12 cellular contexts compared by ENCODE assay signal in genomic region chr10:106957825-106958581, GRCh38.
DNase-seq lines count a peak whose midpoint lies in the region; ATAC-seq and TF ChIP-seq lines count a peak whose summit lies in the region.
"Had no signal": no experiment of that assay in that cellular context is flagged by ENCODE, and none has a peak within 500 bp of the region (broad histone marks: within the 10 kb centered on the region; RNA-seq: fewer than 3 reads in every experiment).

No MANE protein-coding gene starts in this region.

- no peak for TF ChIP-seq CTCF in GM13977 (IDR thresholded peaks at IDR 0.05; ENCODE audit: extremely low read depth, insufficient read depth, missing control alignments)
- no peak for TF ChIP-seq CTCF in heart right ventricle (IDR thresholded peaks at IDR 0.05)

- H3K27me3 Mint-ChIP-seq in activated CD4-positive, alpha-beta memory T cell treated with anti-CD3 and anti-CD28 coated beads for 36 hours: no peaks in the 10 kb centered on the region
- H3K27me3 Mint-ChIP-seq: CD4-positive, CD25-positive, alpha-beta regulatory T cell had no signal

- ATAC-seq in GM21528 (IDR thresholded peaks at IDR 0.05; ENCODE audit: low FRiP score, unreplicated experiment): peak; percentile 41
- peak; percentile 68 for ATAC-seq in HG03442 (IDR thresholded peaks at IDR 0.05; ENCODE audit: unreplicated experiment)
- ATAC-seq in heart right ventricle: peak in 5 of 8 donors; percentile 27 to 67 (median 44)
- ATAC-seq: activated CD8-positive, alpha-beta T cell treated with anti-CD3 and anti-CD28 coated beads, Interleukin-2, amount 10 ng/mL, durations not matched to agents 7 days and 5 days had no signal

- peaks cover 12% of the 10 kb centered on the region for H3K9me3 Mint-ChIP-seq in activated CD4-positive, alpha-beta memory T cell treated with anti-CD3 and anti-CD28 coated beads for 36 hours

- WGBS in heart right ventricle, 2 donors: 67 to 72% methylated on average over 12 of the region's 12 CpGs

- H3K36me3 ChIP-seq in heart right ventricle: no peaks in the 10 kb centered on the region

- no peak overlapping the region for H3K4me3 Mint-ChIP-seq in activated CD4-positive, alpha-beta memory T cell treated with anti-CD3 and anti-CD28 coated beads for 36 hours
- H3K4me3 Mint-ChIP-seq: activated CD8-positive, alpha-beta T cell treated with anti-CD3 and anti-CD28 coated beads, Interleukin-2, amount 10 ng/mL, durations not matched to agents 7 days and 5 days; brain; CD4-positive, CD25-positive, alpha-beta regulatory T cell had no signal

- no peak overlapping the region for H3K4me3 ChIP-seq in heart right ventricle

- CTCF ChIA-PET in activated CD4-positive, alpha-beta memory T cell treated with anti-CD3 and anti-CD28 coated beads for 36 hours (lab: Charles Lee): no interaction called here

- no peaks in the 10 kb centered on the region for H3K9me3 ChIP-seq in heart right ventricle

- POLR2A ChIA-PET in activated CD4-positive, alpha-beta memory T cell treated with anti-CD3 and anti-CD28 coated beads for 36 hours (lab: Charles Lee): no interaction called here

- H3K36me3 Mint-ChIP-seq in activated CD4-positive, alpha-beta memory T cell treated with anti-CD3 and anti-CD28 coated beads for 36 hours: no peaks in the 10 kb centered on the region
- H3K36me3 Mint-ChIP-seq: CD4-positive, CD25-positive, alpha-beta regulatory T cell had no signal

- H3K27ac ChIP-seq in heart right ventricle: peak overlapping the region in 1 of 10 donors; percentile 58

- H3K4me1 ChIP-seq in heart right ventricle: peaks cover 0 to 21% (median 0%) of the 10 kb centered on the region in 9 donors

- H3K4me1 Mint-ChIP-seq in activated CD4-positive, alpha-beta memory T cell treated with anti-CD3 and anti-CD28 coated beads for 36 hours (ENCODE audit: low read depth): no peaks in the 10 kb centered on the region
- H3K4me1 Mint-ChIP-seq: CD4-positive, CD25-positive, alpha-beta regulatory T cell had no signal

- no peaks in the 10 kb centered on the region for H3K27me3 ChIP-seq in heart right ventricle

- DNase-seq in GM13977 (ENCODE audit: low spot score): peak; percentile 31
- no peak for DNase-seq in heart right ventricle
- DNase-seq in activated CD4-positive, alpha-beta memory T cell treated with anti-CD3 and anti-CD28 coated beads for 36 hours: no peak
- DNase-seq in GF-D8 (lab: John Stamatoyannopoulos, UW): no peak
- DNase-seq in activated naive CD4-positive, alpha-beta T cell treated with Interleukin-2 at 50 U/mL for 16 hours: no peak
- no peak for DNase-seq in GM19240 (ENCODE audit: insufficient read length, low spot score)
- DNase-seq: activated CD8-positive, alpha-beta T cell treated with anti-CD3 and anti-CD28 coated beads, Interleukin-2, amount 10 ng/mL, durations not matched to agents 7 days and 5 days; CD4-positive, CD25-positive, alpha-beta regulatory T cell; stimulated activated CD4-positive, alpha-beta T cell treated with anti-CD3 and anti-CD28 coated beads, Interleukin-2, amount 100 ng/mL, for 24 hours had no signal

- in situ Hi-C loops in GM13977 (cut with MboI; ENCODE audit: low pct_unique_long_range_greater_than_20kb, low sequenced_read_pairs, unreplicated experiment): no loop called here

- intact Hi-C loops in heart right ventricle (cut with DNase I): no loop called here
- intact Hi-C loops in activated CD4-positive, alpha-beta memory T cell treated with anti-CD3 and anti-CD28 coated beads for 36 hours (cut with micrococcal nuclease): no loop called here

- no peak overlapping the region for H3K27ac Mint-ChIP-seq in activated CD4-positive, alpha-beta memory T cell treated with anti-CD3 and anti-CD28 coated beads for 36 hours
- H3K27ac Mint-ChIP-seq: activated CD8-positive, alpha-beta T cell treated with anti-CD3 and anti-CD28 coated beads, Interleukin-2, amount 10 ng/mL, durations not matched to agents 7 days and 5 days; CD4-positive, CD25-positive, alpha-beta regulatory T cell had no signal
